In genomic region chr19:34347561-34348165, GRCh38 we compare ENCODE assay signal across 30 cellular contexts.
"Had no signal": no experiment of that assay in that cellular context is flagged by ENCODE, and none has a peak within 500 bp of the region (broad histone marks: within the 10 kb centered on the region; RNA-seq: fewer than 3 reads in every experiment).

No MANE protein-coding gene starts in this region.

- H3K27me3 Mint-ChIP-seq: activated CD4-positive, alpha-beta memory T cell treated with anti-CD3 and anti-CD28 coated beads, Interleukin-2, amount 10 ng/mL, durations not matched to agents 7 days and 5 days; activated CD8-positive, alpha-beta memory T cell treated with anti-CD3 and anti-CD28 coated beads, Interleukin-2, amount 10 ng/mL, durations not matched to agents 7 days and 5 days; activated naive CD8-positive, alpha-beta T cell; central memory CD8-positive, alpha-beta T cell had no signal

- H3K27ac Mint-ChIP-seq: activated CD4-positive, alpha-beta memory T cell treated with anti-CD3 and anti-CD28 coated beads, Interleukin-2, amount 10 ng/mL, durations not matched to agents 7 days and 5 days; activated CD8-positive, alpha-beta memory T cell treated with anti-CD3 and anti-CD28 coated beads, Interleukin-2, amount 10 ng/mL, durations not matched to agents 7 days and 5 days; activated naive CD4-positive, alpha-beta T cell treated with anti-CD3 and anti-CD28 coated beads for 36 hours; activated naive CD8-positive, alpha-beta T cell; activated T-helper 2 cell treated with anti-CD3 and anti-CD28 coated beads, Interferon-gamma antibody, Interleukin-2, Interleukin-4, amounts not matched to agents 10 μg/mL and 5 μg/mL and 100 μg/mL, durations not matched to agents 14 hours and 24 hours and 36 hours had no signal

- H3K4me3 Mint-ChIP-seq: activated CD4-positive, alpha-beta memory T cell treated with anti-CD3 and anti-CD28 coated beads, Interleukin-2, amount 10 ng/mL, durations not matched to agents 7 days and 5 days; activated CD8-positive, alpha-beta memory T cell treated with anti-CD3 and anti-CD28 coated beads, Interleukin-2, amount 10 ng/mL, durations not matched to agents 7 days and 5 days; activated naive CD4-positive, alpha-beta T cell treated with anti-CD3 and anti-CD28 coated beads for 36 hours; activated naive CD8-positive, alpha-beta T cell; central memory CD8-positive, alpha-beta T cell had no signal

- DNase-seq: activated CD4-positive, alpha-beta memory T cell treated with anti-CD3 and anti-CD28 coated beads, Interleukin-2, amount 10 ng/mL, durations not matched to agents 7 days and 5 days; activated CD4-positive, alpha-beta T cell treated with anti-CD3 and anti-CD28 coated beads for 1 hour; activated CD4-positive, alpha-beta T cell treated with anti-CD3 and anti-CD28 coated beads for 48 hours; activated CD4-positive, CD25-positive, alpha-beta regulatory T cell; activated CD8-positive, alpha-beta memory T cell treated with anti-CD3 and anti-CD28 coated beads for 24 hours; activated CD8-positive, alpha-beta memory T cell treated with anti-CD3 and anti-CD28 coated beads, Interleukin-2, amount 10 ng/mL, durations not matched to agents 7 days and 5 days; activated CD8-positive, alpha-beta memory T cell treated with anti-CD3 and anti-CD28 coated beads, Interleukin-2, amount 50 U/mL, for 48 hours; activated gamma-delta T cell; activated naive CD4-positive, alpha-beta T cell treated with anti-CD3 and anti-CD28 coated beads for 36 hours; amygdala; Karpas-422; KBM-7; NCI-H1105; NCI-H1417 treated with DMSO at 0.1 percent for 48 hours; NCI-H187 treated with DMSO at 0.1 percent for 48 hours; NCI-H2081 treated with DMSO at 0.1 percent for 48 hours; NCI-H510A; NCI-H526; NCI-H748 treated with DMSO at 0.1 percent for 48 hours; NK-92 treated with Interleukin-12 subunit alpha and Interleukin-12 subunit beta, amount 100 ng/mL, for 24 hours; PC-9; SW 1271; T-helper 1 cell; T1000; WERI-Rb-1 had no signal

- ATAC-seq: activated CD8-positive, alpha-beta memory T cell treated with anti-CD3 and anti-CD28 coated beads, Interleukin-2, amount 10 ng/mL, durations not matched to agents 7 days and 5 days; Right ventricle myocardium inferior had no signal

- H3K9me3 Mint-ChIP-seq: activated CD4-positive, alpha-beta memory T cell treated with anti-CD3 and anti-CD28 coated beads, Interleukin-2, amount 10 ng/mL, durations not matched to agents 7 days and 5 days; activated naive CD4-positive, alpha-beta T cell treated with anti-CD3 and anti-CD28 coated beads for 36 hours; activated T-helper 2 cell treated with anti-CD3 and anti-CD28 coated beads, Interferon-gamma antibody, Interleukin-2, Interleukin-4, amounts not matched to agents 10 μg/mL and 5 μg/mL and 100 μg/mL, durations not matched to agents 14 hours and 24 hours and 36 hours; central memory CD8-positive, alpha-beta T cell had no signal

- H3K9me3 ChIP-seq: ascending aorta had no signal
